Comparison of ENCODE assay signal across 1 cellular context in the genomic region with DNA sequence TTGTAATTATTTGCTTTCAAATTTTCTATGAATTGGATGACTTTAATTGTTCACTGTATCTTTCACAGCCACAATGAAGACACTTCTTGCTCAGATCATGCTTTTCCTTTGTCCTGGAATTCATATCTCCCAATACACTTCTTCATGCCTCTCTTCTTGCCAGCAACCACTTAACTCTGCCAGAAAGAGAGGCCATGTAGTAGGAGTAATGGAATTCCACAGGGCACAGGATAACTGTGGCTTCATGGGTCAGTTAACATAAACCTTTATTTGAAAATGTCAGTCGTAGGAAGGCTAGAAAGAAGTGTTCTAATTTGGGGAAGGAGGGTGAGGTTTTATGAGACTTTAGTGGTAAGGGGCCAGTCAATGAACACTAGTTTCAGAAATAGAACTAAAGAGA.
TF ChIP-seq lines count a peak whose summit lies in the region.

No MANE protein-coding gene starts in this region.

TF ChIP-seq in GM23338, 12 proteins besides CTCF, POLR2A, EP300 and RAD21 (continued from another document):
- TF ChIP-seq, protein P1, sequence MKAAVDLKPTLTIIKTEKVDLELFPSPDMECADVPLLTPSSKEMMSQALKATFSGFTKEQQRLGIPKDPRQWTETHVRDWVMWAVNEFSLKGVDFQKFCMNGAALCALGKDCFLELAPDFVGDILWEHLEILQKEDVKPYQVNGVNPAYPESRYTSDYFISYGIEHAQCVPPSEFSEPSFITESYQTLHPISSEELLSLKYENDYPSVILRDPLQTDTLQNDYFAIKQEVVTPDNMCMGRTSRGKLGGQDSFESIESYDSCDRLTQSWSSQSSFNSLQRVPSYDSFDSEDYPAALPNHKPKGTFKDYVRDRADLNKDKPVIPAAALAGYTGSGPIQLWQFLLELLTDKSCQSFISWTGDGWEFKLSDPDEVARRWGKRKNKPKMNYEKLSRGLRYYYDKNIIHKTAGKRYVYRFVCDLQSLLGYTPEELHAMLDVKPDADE (IDR thresholded peaks at IDR 0.05): no peak
- TF ChIP-seq JUNB (IDR thresholded peaks at IDR 0.05; ENCODE audit: unreplicated experiment): no peak
- TF ChIP-seq, protein P2, sequence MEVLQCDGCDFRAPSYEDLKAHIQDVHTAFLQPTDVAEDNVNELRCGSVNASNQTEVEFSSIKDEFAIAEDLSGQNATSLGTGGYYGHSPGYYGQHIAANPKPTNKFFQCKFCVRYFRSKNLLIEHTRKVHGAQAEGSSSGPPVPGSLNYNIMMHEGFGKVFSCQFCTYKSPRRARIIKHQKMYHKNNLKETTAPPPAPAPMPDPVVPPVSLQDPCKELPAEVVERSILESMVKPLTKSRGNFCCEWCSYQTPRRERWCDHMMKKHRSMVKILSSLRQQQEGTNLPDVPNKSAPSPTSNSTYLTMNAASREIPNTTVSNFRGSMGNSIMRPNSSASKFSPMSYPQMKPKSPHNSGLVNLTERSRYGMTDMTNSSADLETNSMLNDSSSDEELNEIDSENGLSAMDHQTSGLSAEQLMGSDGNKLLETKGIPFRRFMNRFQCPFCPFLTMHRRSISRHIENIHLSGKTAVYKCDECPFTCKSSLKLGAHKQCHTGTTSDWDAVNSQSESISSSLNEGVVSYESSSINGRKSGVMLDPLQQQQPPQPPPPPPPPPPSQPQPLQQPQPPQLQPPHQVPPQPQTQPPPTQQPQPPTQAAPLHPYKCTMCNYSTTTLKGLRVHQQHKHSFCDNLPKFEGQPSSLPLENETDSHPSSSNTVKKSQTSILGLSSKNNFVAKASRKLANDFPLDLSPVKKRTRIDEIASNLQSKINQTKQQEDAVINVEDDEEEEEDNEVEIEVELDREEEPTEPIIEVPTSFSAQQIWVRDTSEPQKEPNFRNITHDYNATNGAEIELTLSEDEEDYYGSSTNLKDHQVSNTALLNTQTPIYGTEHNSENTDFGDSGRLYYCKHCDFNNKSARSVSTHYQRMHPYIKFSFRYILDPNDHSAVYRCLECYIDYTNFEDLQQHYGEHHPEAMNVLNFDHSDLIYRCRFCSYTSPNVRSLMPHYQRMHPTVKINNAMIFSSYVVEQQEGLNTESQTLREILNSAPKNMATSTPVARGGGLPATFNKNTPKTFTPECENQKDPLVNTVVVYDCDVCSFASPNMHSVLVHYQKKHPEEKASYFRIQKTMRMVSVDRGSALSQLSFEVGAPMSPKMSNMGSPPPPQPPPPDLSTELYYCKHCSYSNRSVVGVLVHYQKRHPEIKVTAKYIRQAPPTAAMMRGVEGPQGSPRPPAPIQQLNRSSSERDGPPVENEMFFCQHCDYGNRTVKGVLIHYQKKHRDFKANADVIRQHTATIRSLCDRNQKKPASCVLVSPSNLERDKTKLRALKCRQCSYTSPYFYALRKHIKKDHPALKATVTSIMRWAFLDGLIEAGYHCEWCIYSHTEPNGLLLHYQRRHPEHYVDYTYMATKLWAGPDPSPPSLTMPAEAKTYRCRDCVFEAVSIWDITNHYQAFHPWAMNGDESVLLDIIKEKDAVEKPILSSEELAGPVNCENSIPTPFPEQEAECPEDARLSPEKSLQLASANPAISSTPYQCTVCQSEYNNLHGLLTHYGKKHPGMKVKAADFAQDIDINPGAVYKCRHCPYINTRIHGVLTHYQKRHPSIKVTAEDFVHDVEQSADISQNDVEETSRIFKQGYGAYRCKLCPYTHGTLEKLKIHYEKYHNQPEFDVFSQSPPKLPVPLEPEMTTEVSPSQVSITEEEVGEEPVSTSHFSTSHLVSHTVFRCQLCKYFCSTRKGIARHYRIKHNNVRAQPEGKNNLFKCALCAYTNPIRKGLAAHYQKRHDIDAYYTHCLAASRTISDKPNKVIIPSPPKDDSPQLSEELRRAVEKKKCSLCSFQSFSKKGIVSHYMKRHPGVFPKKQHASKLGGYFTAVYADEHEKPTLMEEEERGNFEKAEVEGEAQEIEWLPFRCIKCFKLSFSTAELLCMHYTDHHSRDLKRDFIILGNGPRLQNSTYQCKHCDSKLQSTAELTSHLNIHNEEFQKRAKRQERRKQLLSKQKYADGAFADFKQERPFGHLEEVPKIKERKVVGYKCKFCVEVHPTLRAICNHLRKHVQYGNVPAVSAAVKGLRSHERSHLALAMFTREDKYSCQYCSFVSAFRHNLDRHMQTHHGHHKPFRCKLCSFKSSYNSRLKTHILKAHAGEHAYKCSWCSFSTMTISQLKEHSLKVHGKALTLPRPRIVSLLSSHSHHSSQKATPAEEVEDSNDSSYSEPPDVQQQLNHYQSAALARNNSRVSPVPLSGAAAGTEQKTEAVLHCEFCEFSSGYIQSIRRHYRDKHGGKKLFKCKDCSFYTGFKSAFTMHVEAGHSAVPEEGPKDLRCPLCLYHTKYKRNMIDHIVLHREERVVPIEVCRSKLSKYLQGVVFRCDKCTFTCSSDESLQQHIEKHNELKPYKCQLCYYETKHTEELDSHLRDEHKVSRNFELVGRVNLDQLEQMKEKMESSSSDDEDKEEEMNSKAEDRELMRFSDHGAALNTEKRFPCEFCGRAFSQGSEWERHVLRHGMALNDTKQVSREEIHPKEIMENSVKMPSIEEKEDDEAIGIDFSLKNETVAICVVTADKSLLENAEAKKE (CRISPR knock-in tag; IDR thresholded peaks at IDR 0.05): no peak
